Comparison of ENCODE assay signal across 11 cellular contexts in genomic region chr7:99111591-99111990, GRCh38. TPM values are rescaled to one million over a fixed set of nuclear protein-coding genes. Genes with fewer than 3 reads are reported as not detected.
DNase-seq lines count a peak whose midpoint lies in the region; ATAC-seq and TF ChIP-seq lines count a peak whose summit lies in the region.
"Had no signal": no experiment of that assay in that cellular context is flagged by ENCODE, and none has a peak within 500 bp of the region (broad histone marks: within the 10 kb centered on the region; RNA-seq: fewer than 3 reads in every experiment).

No MANE protein-coding gene starts in this region.

- peaks cover 55% of the 10 kb centered on the region for H3K4me1 Mint-ChIP-seq in activated B cell treated with CpG ODN at 0.5 μM for 24 hours
- H3K4me1 Mint-ChIP-seq in neural crest cell, result peaks cover 48% of the 10 kb centered on the region

- POLR2A ChIA-PET in activated B cell treated with CpG ODN at 0.5 μM for 24 hours (lab: Charles Lee), result no interaction called here

- TF ChIP-seq CTCF in activated B cell treated with CpG ODN at 0.5 μM for 24 hours (IDR thresholded peaks at IDR 0.05) (no peak), neural crest cell (conservative IDR thresholded peaks at IDR 0.05) (no peak)

- intact Hi-C loops in activated B cell treated with CpG ODN at 0.5 μM for 24 hours (cut with micrococcal nuclease) (no loop called here), posterior cingulate gyrus (cut with DNase I) (no loop called here)

- ATAC-seq in GM18867 (IDR thresholded peaks at IDR 0.05; ENCODE audit: unreplicated experiment), result peak; percentile 8
- peak; percentile 11 for ATAC-seq in HG02642 (IDR thresholded peaks at IDR 0.05; ENCODE audit: poor library complexity, unreplicated experiment)
- ATAC-seq in activated B cell treated with CpG ODN at 0.5 μM for 24 hours (ENCODE audit: low read depth), result no peak

- peaks cover 18% of the 10 kb centered on the region for H3K36me3 Mint-ChIP-seq in activated B cell treated with CpG ODN at 0.5 μM for 24 hours (ENCODE audit: low read depth)
- H3K36me3 Mint-ChIP-seq in neural crest cell (ENCODE audit: low read depth), result peaks cover 29% of the 10 kb centered on the region

- H3K27ac Mint-ChIP-seq in activated B cell treated with CpG ODN at 0.5 μM for 24 hours, result no peak overlapping the region
- peak overlapping the region; percentile 24 for H3K27ac Mint-ChIP-seq in neural crest cell (ENCODE audit: unreplicated experiment)

- H3K4me3 Mint-ChIP-seq in activated B cell treated with CpG ODN at 0.5 μM for 24 hours (peak overlapping the region; percentile 24), neural crest cell (no peak overlapping the region)

- H3K9me3 Mint-ChIP-seq in activated B cell treated with CpG ODN at 0.5 μM for 24 hours (peaks cover 10% of the 10 kb centered on the region), neural crest cell (peaks cover 7% of the 10 kb centered on the region)

- H3K27me3 Mint-ChIP-seq in activated B cell treated with CpG ODN at 0.5 μM for 24 hours (no peaks in the 10 kb centered on the region), neural crest cell (ENCODE audit: low read depth) (no peaks in the 10 kb centered on the region)

- CTCF ChIA-PET in activated B cell treated with CpG ODN at 0.5 μM for 24 hours (lab: Charles Lee), result no interaction called here

- DNase-seq in activated B cell treated with CpG ODN at 0.5 μM for 24 hours (no peak), neural crest cell (ENCODE audit: low read depth, low spot score) (no peak), GOT3 (lab: John Stamatoyannopoulos, UW) (no peak), posterior cingulate gyrus (no peak), anterior cingulate cortex (lab: John Stamatoyannopoulos, UW) (no peak)
- no peak for DNase-seq in activated T-cell treated with anti-CD3 and anti-CD28 coated beads, Interleukin-2, amount 50 U/mL, for 1 hour
- DNase-seq: foreskin fibroblast, midbrain, NCI-H2081 treated with DMSO at 0.1 percent for 48 hours had no signal

RNA-seq across cellular contexts. Expression of gene SMURF1, which starts 32.3 kb away (rescaled TPM):
- total RNA-seq in activated B cell treated with CpG ODN at 0.5 μM for 24 hours (21.6 and 23.1 TPM in 2 replicates), neural crest cell (24.5 and 24.6 TPM in 2 replicates)
